1 cellular context compared by ENCODE assay signal in the genomic region with DNA sequence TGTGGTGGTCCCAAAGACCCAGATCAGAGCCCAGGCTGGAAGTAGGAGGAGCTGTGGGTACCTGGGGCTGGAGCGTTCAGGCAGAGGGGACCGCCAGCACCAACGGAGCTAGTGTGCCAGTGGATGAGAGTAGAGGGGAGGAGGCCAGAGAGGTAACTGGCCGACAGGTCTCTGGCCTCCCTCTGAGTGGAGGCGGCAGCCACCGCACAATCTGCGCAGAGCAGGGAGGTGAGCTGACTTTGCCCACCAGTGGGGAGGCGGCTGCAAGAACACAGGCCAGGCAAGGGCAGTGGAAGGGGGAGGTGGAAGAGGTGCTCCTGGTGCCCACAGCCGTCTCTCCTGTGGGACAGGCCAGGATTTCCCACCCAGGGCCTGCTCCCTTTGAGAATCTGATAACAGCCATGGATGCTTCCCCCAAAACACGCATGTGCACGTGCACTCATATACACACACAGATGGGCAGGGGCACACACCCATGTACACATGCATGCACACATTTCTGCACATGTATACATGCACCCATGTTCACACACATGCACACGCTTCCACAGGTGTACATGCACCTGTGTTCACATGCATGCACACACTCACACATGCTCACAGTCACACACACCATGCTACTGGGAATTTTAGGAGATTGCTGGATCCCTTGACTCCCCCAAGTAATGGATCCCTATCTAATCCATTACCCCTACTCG.
TF ChIP-seq lines count a peak whose summit lies in the region.

No MANE protein-coding gene starts in this region.

TF ChIP-seq in H1, 55 proteins besides CTCF, POLR2A, EP300 and RAD21:
- no peak for TF ChIP-seq SAP30 (IDR thresholded peaks at IDR 0.05; ENCODE audit: insufficient read depth, insufficient replicate concordance, low read length)
- TF ChIP-seq, protein P1, sequence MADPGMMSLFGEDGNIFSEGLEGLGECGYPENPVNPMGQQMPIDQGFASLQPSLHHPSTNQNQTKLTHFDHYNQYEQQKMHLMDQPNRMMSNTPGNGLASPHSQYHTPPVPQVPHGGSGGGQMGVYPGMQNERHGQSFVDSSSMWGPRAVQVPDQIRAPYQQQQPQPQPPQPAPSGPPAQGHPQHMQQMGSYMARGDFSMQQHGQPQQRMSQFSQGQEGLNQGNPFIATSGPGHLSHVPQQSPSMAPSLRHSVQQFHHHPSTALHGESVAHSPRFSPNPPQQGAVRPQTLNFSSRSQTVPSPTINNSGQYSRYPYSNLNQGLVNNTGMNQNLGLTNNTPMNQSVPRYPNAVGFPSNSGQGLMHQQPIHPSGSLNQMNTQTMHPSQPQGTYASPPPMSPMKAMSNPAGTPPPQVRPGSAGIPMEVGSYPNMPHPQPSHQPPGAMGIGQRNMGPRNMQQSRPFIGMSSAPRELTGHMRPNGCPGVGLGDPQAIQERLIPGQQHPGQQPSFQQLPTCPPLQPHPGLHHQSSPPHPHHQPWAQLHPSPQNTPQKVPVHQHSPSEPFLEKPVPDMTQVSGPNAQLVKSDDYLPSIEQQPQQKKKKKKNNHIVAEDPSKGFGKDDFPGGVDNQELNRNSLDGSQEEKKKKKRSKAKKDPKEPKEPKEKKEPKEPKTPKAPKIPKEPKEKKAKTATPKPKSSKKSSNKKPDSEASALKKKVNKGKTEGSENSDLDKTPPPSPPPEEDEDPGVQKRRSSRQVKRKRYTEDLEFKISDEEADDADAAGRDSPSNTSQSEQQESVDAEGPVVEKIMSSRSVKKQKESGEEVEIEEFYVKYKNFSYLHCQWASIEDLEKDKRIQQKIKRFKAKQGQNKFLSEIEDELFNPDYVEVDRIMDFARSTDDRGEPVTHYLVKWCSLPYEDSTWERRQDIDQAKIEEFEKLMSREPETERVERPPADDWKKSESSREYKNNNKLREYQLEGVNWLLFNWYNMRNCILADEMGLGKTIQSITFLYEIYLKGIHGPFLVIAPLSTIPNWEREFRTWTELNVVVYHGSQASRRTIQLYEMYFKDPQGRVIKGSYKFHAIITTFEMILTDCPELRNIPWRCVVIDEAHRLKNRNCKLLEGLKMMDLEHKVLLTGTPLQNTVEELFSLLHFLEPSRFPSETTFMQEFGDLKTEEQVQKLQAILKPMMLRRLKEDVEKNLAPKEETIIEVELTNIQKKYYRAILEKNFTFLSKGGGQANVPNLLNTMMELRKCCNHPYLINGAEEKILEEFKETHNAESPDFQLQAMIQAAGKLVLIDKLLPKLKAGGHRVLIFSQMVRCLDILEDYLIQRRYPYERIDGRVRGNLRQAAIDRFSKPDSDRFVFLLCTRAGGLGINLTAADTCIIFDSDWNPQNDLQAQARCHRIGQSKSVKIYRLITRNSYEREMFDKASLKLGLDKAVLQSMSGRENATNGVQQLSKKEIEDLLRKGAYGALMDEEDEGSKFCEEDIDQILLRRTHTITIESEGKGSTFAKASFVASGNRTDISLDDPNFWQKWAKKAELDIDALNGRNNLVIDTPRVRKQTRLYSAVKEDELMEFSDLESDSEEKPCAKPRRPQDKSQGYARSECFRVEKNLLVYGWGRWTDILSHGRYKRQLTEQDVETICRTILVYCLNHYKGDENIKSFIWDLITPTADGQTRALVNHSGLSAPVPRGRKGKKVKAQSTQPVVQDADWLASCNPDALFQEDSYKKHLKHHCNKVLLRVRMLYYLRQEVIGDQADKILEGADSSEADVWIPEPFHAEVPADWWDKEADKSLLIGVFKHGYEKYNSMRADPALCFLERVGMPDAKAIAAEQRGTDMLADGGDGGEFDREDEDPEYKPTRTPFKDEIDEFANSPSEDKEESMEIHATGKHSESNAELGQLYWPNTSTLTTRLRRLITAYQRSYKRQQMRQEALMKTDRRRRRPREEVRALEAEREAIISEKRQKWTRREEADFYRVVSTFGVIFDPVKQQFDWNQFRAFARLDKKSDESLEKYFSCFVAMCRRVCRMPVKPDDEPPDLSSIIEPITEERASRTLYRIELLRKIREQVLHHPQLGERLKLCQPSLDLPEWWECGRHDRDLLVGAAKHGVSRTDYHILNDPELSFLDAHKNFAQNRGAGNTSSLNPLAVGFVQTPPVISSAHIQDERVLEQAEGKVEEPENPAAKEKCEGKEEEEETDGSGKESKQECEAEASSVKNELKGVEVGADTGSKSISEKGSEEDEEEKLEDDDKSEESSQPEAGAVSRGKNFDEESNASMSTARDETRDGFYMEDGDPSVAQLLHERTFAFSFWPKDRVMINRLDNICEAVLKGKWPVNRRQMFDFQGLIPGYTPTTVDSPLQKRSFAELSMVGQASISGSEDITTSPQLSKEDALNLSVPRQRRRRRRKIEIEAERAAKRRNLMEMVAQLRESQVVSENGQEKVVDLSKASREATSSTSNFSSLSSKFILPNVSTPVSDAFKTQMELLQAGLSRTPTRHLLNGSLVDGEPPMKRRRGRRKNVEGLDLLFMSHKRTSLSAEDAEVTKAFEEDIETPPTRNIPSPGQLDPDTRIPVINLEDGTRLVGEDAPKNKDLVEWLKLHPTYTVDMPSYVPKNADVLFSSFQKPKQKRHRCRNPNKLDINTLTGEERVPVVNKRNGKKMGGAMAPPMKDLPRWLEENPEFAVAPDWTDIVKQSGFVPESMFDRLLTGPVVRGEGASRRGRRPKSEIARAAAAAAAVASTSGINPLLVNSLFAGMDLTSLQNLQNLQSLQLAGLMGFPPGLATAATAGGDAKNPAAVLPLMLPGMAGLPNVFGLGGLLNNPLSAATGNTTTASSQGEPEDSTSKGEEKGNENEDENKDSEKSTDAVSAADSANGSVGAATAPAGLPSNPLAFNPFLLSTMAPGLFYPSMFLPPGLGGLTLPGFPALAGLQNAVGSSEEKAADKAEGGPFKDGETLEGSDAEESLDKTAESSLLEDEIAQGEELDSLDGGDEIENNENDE (IDR thresholded peaks at IDR 0.05; ENCODE audit: insufficient replicate concordance, low read length): no peak
- TF ChIP-seq HDAC6 (IDR thresholded peaks at IDR 0.05; ENCODE audit: low read depth, low read length): no peak
- TF ChIP-seq SP2 (IDR thresholded peaks at IDR 0.05; ENCODE audit: low read length): no peak
- no peak for TF ChIP-seq NANOG (IDR thresholded peaks at IDR 0.05; ENCODE audit: insufficient read depth, low read depth, low read length, poor library complexity, severe bottlenecking)
- TF ChIP-seq EGR1 (IDR thresholded peaks at IDR 0.05; ENCODE audit: borderline replicate concordance, low read depth, low read length): no peak
- no peak for TF ChIP-seq RBBP5 (IDR thresholded peaks at IDR 0.05; ENCODE audit: borderline replicate concordance, low read depth, low read length)
- no peak for TF ChIP-seq BCL11A (IDR thresholded peaks at IDR 0.05; ENCODE audit: low read depth in 2 of 2, low read length in 2 of 2)
- no peak for TF ChIP-seq CREB1 (IDR thresholded peaks at IDR 0.05)
- no peak for TF ChIP-seq E2F6 (IDR thresholded peaks at IDR 0.05)
- TF ChIP-seq MAFK (IDR thresholded peaks at IDR 0.05; ENCODE audit: low read depth, low read length): no peak
- TF ChIP-seq GTF2F1 (IDR thresholded peaks at IDR 0.05; ENCODE audit: borderline replicate concordance, low read depth, low read length): no peak
- no peak for TF ChIP-seq SIRT6 (IDR thresholded peaks at IDR 0.05; ENCODE audit: low read length)
- no peak for TF ChIP-seq YY1 (IDR thresholded peaks at IDR 0.05; ENCODE audit: low read depth, low read length)
- TF ChIP-seq RFX5 (IDR thresholded peaks at IDR 0.05; ENCODE audit: borderline replicate concordance, low read depth, low read length): no peak
- no peak for TF ChIP-seq KDM5A (IDR thresholded peaks at IDR 0.05; ENCODE audit: low read length)
- TF ChIP-seq SRF (IDR thresholded peaks at IDR 0.05; ENCODE audit: low read depth, low read length): no peak
- no peak for TF ChIP-seq USF2 (IDR thresholded peaks at IDR 0.05; ENCODE audit: low read length)
- TF ChIP-seq ATF2 (IDR thresholded peaks at IDR 0.05; ENCODE audit: low read length): no peak
- TF ChIP-seq JUND (IDR thresholded peaks at IDR 0.05; ENCODE audit: low read length): no peak
